ENCODE assay signal across 7 cellular contexts in the genomic region with DNA sequence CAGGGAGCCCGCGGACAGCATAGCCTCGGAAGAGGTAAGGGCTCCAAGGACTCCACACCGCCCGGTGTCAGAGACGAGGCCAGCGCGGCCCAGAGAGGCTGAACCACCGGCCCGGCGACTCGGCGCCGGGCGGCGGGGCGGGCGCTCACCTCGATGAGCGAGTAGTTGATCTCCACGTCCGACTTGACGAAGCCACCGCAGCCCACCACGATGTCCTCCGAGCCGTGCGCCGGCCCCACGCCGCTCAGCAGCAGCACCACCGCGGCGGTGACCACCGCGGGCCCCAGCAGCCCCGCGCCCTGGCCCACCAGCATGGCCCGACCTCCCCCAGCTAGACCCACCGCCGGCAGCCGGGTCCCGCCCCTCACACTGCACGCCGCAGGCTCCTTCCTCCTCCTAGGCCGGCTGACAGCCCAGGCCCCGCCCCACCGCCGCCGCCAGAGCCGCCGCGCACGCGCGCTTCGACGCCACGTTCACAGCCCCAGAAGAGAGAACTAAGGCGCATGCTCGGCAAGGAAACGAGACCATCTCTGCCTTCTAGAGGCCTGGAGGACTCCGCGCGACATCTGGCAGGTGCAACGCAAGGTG. TPM values are rescaled to one million over a fixed set of nuclear protein-coding genes. Genes with fewer than 3 reads are reported as not detected.
DNase-seq lines count a peak whose midpoint lies in the region; ATAC-seq and TF ChIP-seq lines count a peak whose summit lies in the region.
"Not testable (repeated sequence)": the region's sequence is repeated elsewhere in the genome, so short reads cannot be mapped to it uniquely, and the experiment has no call there.

A gene with protein sequence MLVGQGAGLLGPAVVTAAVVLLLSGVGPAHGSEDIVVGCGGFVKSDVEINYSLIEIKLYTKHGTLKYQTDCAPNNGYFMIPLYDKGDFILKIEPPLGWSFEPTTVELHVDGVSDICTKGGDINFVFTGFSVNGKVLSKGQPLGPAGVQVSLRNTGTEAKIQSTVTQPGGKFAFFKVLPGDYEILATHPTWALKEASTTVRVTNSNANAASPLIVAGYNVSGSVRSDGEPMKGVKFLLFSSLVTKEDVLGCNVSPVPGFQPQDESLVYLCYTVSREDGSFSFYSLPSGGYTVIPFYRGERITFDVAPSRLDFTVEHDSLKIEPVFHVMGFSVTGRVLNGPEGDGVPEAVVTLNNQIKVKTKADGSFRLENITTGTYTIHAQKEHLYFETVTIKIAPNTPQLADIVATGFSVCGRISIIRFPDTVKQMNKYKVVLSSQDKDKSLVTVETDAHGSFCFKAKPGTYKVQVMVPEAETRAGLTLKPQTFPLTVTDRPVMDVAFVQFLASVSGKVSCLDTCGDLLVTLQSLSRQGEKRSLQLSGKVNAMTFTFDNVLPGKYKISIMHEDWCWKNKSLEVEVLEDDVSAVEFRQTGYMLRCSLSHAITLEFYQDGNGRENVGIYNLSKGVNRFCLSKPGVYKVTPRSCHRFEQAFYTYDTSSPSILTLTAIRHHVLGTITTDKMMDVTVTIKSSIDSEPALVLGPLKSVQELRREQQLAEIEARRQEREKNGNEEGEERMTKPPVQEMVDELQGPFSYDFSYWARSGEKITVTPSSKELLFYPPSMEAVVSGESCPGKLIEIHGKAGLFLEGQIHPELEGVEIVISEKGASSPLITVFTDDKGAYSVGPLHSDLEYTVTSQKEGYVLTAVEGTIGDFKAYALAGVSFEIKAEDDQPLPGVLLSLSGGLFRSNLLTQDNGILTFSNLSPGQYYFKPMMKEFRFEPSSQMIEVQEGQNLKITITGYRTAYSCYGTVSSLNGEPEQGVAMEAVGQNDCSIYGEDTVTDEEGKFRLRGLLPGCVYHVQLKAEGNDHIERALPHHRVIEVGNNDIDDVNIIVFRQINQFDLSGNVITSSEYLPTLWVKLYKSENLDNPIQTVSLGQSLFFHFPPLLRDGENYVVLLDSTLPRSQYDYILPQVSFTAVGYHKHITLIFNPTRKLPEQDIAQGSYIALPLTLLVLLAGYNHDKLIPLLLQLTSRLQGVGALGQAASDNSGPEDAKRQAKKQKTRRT (minus strand): TSS at position 371 of the 588 bp plus-strand sequence. CDS start 57 bp downstream, at position 314.

- H3K4me3 ChIP-seq in ectodermal cell (ENCODE audit: insufficient read depth, low read depth, low read length) (peak within 1 kb of the TSS; percentile 41), lung (peak within 1 kb of the TSS; percentile 60)

- not testable (repeated sequence) for H3K36me3 ChIP-seq in ectodermal cell (ENCODE audit: control insufficient read depth, insufficient read depth, low read length); lung (ENCODE audit: control insufficient read depth in 2 of 2, insufficient read depth in 2 of 2, low read length in 2 of 2)

- H3K27ac ChIP-seq in ectodermal cell (ENCODE audit: insufficient read depth, low read depth, low read length, poor library complexity, severe bottlenecking) = not testable (repeated sequence)
- peak within 1 kb of the TSS in 1 of 2 donors; percentile 40 for H3K27ac ChIP-seq in lung (ENCODE audit: low read depth in 1 of 2, low read length in 1 of 2)

- in situ Hi-C loops in GM18951 (cut with MboI; ENCODE audit: low sequenced_read_pairs, unreplicated experiment) = not testable (repeated sequence)

- 1% methylated on average over 40 to 44 of the region's 66 CpGs for WGBS in ectodermal cell, 2 experiments
- 0 to 1% methylated on average over 16 to 52 of the region's 66 CpGs for WGBS in lung, 2 donors

- H3K27me3 ChIP-seq in ectodermal cell (ENCODE audit: control insufficient read depth, insufficient read depth, low read length, poor library complexity, severe bottlenecking); lung (ENCODE audit: control insufficient read depth, insufficient read depth): not testable (repeated sequence)

- TF ChIP-seq CTCF in lung (IDR thresholded peaks at IDR 0.05; ENCODE audit: control extremely low read depth, extremely low read depth) = not testable (repeated sequence)

- ATAC-seq in HG02973 (IDR thresholded peaks at IDR 0.05; ENCODE audit: unreplicated experiment) (peak; percentile 91), lung (ENCODE audit: insufficient read depth, low FRiP score) (peak; percentile 98)

- H3K9me3 ChIP-seq in ectodermal cell (ENCODE audit: control insufficient read depth, low read length); lung (ENCODE audit: control insufficient read depth in 2 of 2, insufficient read depth in 1 of 2, low read length in 1 of 2): not testable (repeated sequence)

- peak; percentile 37 for TF ChIP-seq POLR2A in GM18951 (IDR thresholded peaks at IDR 0.05; ENCODE audit: extremely low read depth, insufficient read depth, insufficient read length)

- not testable (repeated sequence) for H3K4me1 ChIP-seq in ectodermal cell (ENCODE audit: control insufficient read depth, insufficient read depth, low read length); lung (ENCODE audit: control insufficient read depth in 2 of 2, insufficient read depth in 2 of 2, low read length in 2 of 2)

- DNase-seq in NK-92 treated with Interleukin-12 subunit alpha and Interleukin-12 subunit beta, amount 100 ng/mL, for 24 hours (lab: John Stamatoyannopoulos, UW) = peak; percentile 40
- DNase-seq in activated CD8-positive, alpha-beta memory T cell treated with anti-CD3 and anti-CD28 coated beads, Interleukin-2, amount 50 U/mL, for 4 hours = peak; percentile 89
- DNase-seq in lung (ENCODE audit: low spot score) = peak; percentile 91
- DNase-seq in stimulated activated CD4-positive, alpha-beta T cell treated with anti-CD3 and anti-CD28 coated beads, Interleukin-15, amount 100 ng/mL, for 48 hours (ENCODE audit: low read depth in 2 of 2) = peak; percentile 81 to 82

RNA-seq across cellular contexts. Expression of the gene that starts here (rescaled TPM):
- 132 TPM for polyA plus RNA-seq in ectodermal cell (2013, experiment 1 of 4)
- polyA plus RNA-seq in ectodermal cell (2013, experiment 2 of 4) = 146 TPM
- polyA plus RNA-seq in ectodermal cell (2013, experiment 3 of 4) = 118 TPM
- polyA plus RNA-seq in ectodermal cell (2013, experiment 4 of 4) = 124 TPM
- 100 to 1,000 TPM in 1 of 2 donors, 10 to 100 TPM in 1; 58.8 to 123 TPM for total RNA-seq in lung
- 10 to 100 TPM; 84.0 to 92.7 TPM for polyA plus RNA-seq in lung

Comparison
In these comparisons a context has a peak if more than half of its experiments do, and no peak if none do; other contexts are left out.
1. DNase-seq: peak in every context shown above with its lines; median percentile 91 in lung; 89 in activated CD8-positive, alpha-beta memory T cell treated with anti-CD3 and anti-CD28 coated beads, Interleukin-2, amount 50 U/mL, for 4 hours; 82 in stimulated activated CD4-positive, alpha-beta T cell treated with anti-CD3 and anti-CD28 coated beads, Interleukin-15, amount 100 ng/mL, for 48 hours; 40 in NK-92 treated with Interleukin-12 subunit alpha and Interleukin-12 subunit beta, amount 100 ng/mL, for 24 hours.